26 cellular contexts compared by ENCODE assay signal in genomic region chr6:18463429-18463828, GRCh38.
DNase-seq lines count a peak whose midpoint lies in the region; ATAC-seq, FAIRE-seq and TF ChIP-seq lines count a peak whose summit lies in the region.
"Had no signal": no experiment of that assay in that cellular context is flagged by ENCODE, and none has a peak within 500 bp of the region (broad histone marks: within the 10 kb centered on the region; RNA-seq: fewer than 3 reads in every experiment).

No MANE protein-coding gene starts in this region.

- no peak overlapping the region for H2BK15ac ChIP-seq in H1 (ENCODE audit: low read length)

- no peak overlapping the region for H4K91ac ChIP-seq in H1 (replicated peaks; ENCODE audit: insufficient read length, low read length)

- POLR2A ChIA-PET in H1 (lab: Charles Lee; ENCODE audit: partially characterized antibody): no interaction called here

- H3K14ac ChIP-seq in H1 (ENCODE audit: insufficient read length): no peak overlapping the region

- H3K56ac ChIP-seq in H1 (replicated peaks; ENCODE audit: insufficient read length, low read depth, low read length): no peak overlapping the region

- no peak overlapping the region for H3K4me2 ChIP-seq in OCI-LY3 (ENCODE audit: low read length)
- H3K4me2 ChIP-seq in H1 (ENCODE audit: insufficient read depth in 1 of 2, low read depth in 2 of 2, low read length in 2 of 2): no peak overlapping the region
- H3K4me2 ChIP-seq: A549; BLaER1 treated with 17β-estradiol and CSF1 and Interleukin-3, amounts not matched to agents 10 nM and 100 nM had no signal

- H3K9ac ChIP-seq in OCI-LY3 (ENCODE audit: low read length) (no peak overlapping the region), H1 (replicated peaks in 1 of 4; ENCODE audit: extremely low read depth in 1 of 4, low read depth in 3 of 4, low read length in 3 of 4) (no peak overlapping the region)
- H3K9ac ChIP-seq: BLaER1 treated with 17β-estradiol and CSF1 and Interleukin-3, amounts not matched to agents 10 nM and 100 nM had no signal

- H3K36me3 ChIP-seq in OCI-LY3 (replicated peaks; ENCODE audit: low read depth, low read length) (peaks cover 95% of the 10 kb centered on the region), H1 (ENCODE audit: control insufficient read depth in 2 of 4, insufficient read depth in 4 of 4, low read length in 3 of 4) (peaks cover 0 to 7% (median 0%) of the 10 kb centered on the region in 4 experiments; a peak in 1 of 8 replicates), psoas muscle (ENCODE audit: insufficient read depth in 1 of 2, low read depth in 1 of 2) (peaks cover 0 to 96% of the 10 kb centered on the region in 2 donors), stomach (peaks cover 11 to 51% (median 35%) of the 10 kb centered on the region in 4 donors)

- H3K4ac ChIP-seq in H1 (replicated peaks; ENCODE audit: insufficient read length, low read depth, low read length): peak overlapping the region; percentile 32

- H3K9me3 ChIP-seq in OCI-LY3 (ENCODE audit: insufficient read depth, low read length): no peaks in the 10 kb centered on the region
- peaks cover 0 to 7% of the 10 kb centered on the region in 2 experiments; a peak in 1 of 4 replicates for H3K9me3 ChIP-seq in H1 (ENCODE audit: insufficient read depth in 2 of 2, low read depth in 1 of 2, low read length in 1 of 2)
- no peaks in the 10 kb centered on the region for H3K9me3 ChIP-seq in psoas muscle
- no peaks in the 10 kb centered on the region for H3K9me3 ChIP-seq in stomach
- H3K9me3 ChIP-seq: A549, Caco-2 had no signal

- TF ChIP-seq EP300 in H1 (IDR thresholded peaks at IDR 0.05; ENCODE audit: borderline replicate concordance in 1 of 2, low read depth in 2 of 2, low read length in 2 of 2): no peak
- TF ChIP-seq EP300 in stomach (IDR thresholded peaks at IDR 0.05): no peak

- H3K27ac ChIP-seq in OCI-LY3 (ENCODE audit: low read length): peak overlapping the region; percentile 44; the same call in 1 of the 2 replicates
- H3K27ac ChIP-seq in H1 (ENCODE audit: low read depth, low read length): no peak overlapping the region
- peak overlapping the region; percentile 60 for H3K27ac ChIP-seq in psoas muscle
- H3K27ac ChIP-seq in stomach: peak overlapping the region in 3 of 5 donors; percentile 6 to 31 (median 10)
- H3K27ac ChIP-seq: A549; BLaER1 treated with 17β-estradiol and CSF1 and Interleukin-3, amounts not matched to agents 10 nM and 100 nM; C4-2B had no signal

- 71% methylated on average over 3 of the region's 3 CpGs; no CpG with 5 or more reads in 1 of the 2 experiments for WGBS in H1 (ENCODE audit: extremely low coverage in 1 of 2, insufficient coverage in 1 of 2, insufficient read length in 1 of 2, insufficient replicate concordance in 2 of 2, low coverage in 1 of 2, low lambda C conversion rate in 2 of 2, missing lambda C conversion rate in 1 of 2), 2 experiments
- WGBS in psoas muscle, 3 donors: 76 to 93% (median 82%) methylated on average over 3 of the region's 3 CpGs
- 88 to 98% (median 93%) methylated on average over 3 of the region's 3 CpGs for WGBS in stomach, 5 donors

- no peak overlapping the region for H2BK5ac ChIP-seq in H1 (ENCODE audit: low read depth, low read length)

- H3K79me2 ChIP-seq in OCI-LY3 (ENCODE audit: low read length) (peaks cover 84% of the 10 kb centered on the region), H1 (ENCODE audit: control insufficient read depth in 1 of 2, insufficient read depth in 2 of 2, low read length in 2 of 2) (no peaks in the 10 kb centered on the region)

- peak; percentile 17 to 57 (median 50) for ATAC-seq in psoas muscle
- no peak for ATAC-seq in GM21717 (IDR thresholded peaks at IDR 0.05; ENCODE audit: unreplicated experiment)
- no peak for ATAC-seq in HG02610 (IDR thresholded peaks at IDR 0.05; ENCODE audit: unreplicated experiment)
- ATAC-seq: A549; CD8-positive, alpha-beta T cell; GM12878 had no signal

- no peak for TF ChIP-seq RAD21 in H1 (IDR thresholded peaks at IDR 0.05 in 1 of 2, conservative IDR thresholded peaks at IDR 0.05 in 1 of 2; ENCODE audit: low read depth in 2 of 2, low read length in 2 of 2)

- H3K23ac ChIP-seq in H1 (ENCODE audit: insufficient read length): no peak overlapping the region

- H4K20me1 ChIP-seq in OCI-LY3 (ENCODE audit: insufficient read depth, low read length) (peaks cover 72% of the 10 kb centered on the region), H1 (replicated peaks in 1 of 2; ENCODE audit: control insufficient read depth in 1 of 2, insufficient read depth in 2 of 2, low read length in 2 of 2) (no peaks in the 10 kb centered on the region)

- no peak overlapping the region for H3K4me3 ChIP-seq in OCI-LY3 (ENCODE audit: low read length)
- H3K4me3 ChIP-seq in H1 (ENCODE audit: extremely low read depth in 1 of 4, insufficient read depth in 2 of 4, low read depth in 3 of 4, low read length in 4 of 4): no peak overlapping the region
- no peak overlapping the region for H3K4me3 ChIP-seq in psoas muscle
- H3K4me3 ChIP-seq in stomach: no peak overlapping the region
- H3K4me3 ChIP-seq: A549; BLaER1 treated with 17β-estradiol and CSF1 and Interleukin-3, amounts not matched to agents 10 nM and 100 nM; GM12878 had no signal

- no peak overlapping the region for H4K5ac ChIP-seq in H1 (ENCODE audit: insufficient read length, low read depth, low read length)

- no peaks in the 10 kb centered on the region for H3K27me3 ChIP-seq in OCI-LY3 (ENCODE audit: low read depth, low read length)
- no peaks in the 10 kb centered on the region for H3K27me3 ChIP-seq in H1 (replicated peaks in 1 of 4; ENCODE audit: control insufficient read depth in 3 of 4, extremely low read depth in 1 of 4, insufficient read depth in 3 of 4, low read length in 3 of 4)
- no peaks in the 10 kb centered on the region for H3K27me3 ChIP-seq in psoas muscle (ENCODE audit: insufficient read depth in 3 of 3, low read length in 2 of 3)
- H3K27me3 ChIP-seq in stomach: no peaks in the 10 kb centered on the region
- H3K27me3 ChIP-seq: BLaER1 treated with 17β-estradiol and CSF1 and Interleukin-3, amounts not matched to agents 10 nM and 100 nM had no signal

- DNase-seq in H1 (ENCODE audit: low read depth in 1 of 2, low spot score in 2 of 2): no peak
- DNase-seq in psoas muscle: no peak
- DNase-seq in stomach: no peak
- DNase-seq in DMS 273 treated with DMSO at 0.1 percent for 48 hours (lab: John Stamatoyannopoulos, UW): no peak
- DNase-seq in activated CD4-positive, CD25-positive, alpha-beta regulatory T cell (lab: John Stamatoyannopoulos, UW): no peak
- DNase-seq: AML-193; Caco-2; Calu3; CD4-positive, alpha-beta T cell; CD8-positive, alpha-beta T cell; DMS153; DMS53; DMS79; DND-41; EL; GDM1 had no signal

- H2BK20ac ChIP-seq in H1 (ENCODE audit: low read length): no peak overlapping the region

- H3K23me2 ChIP-seq in H1 (ENCODE audit: low read depth, low read length): no peaks in the 10 kb centered on the region

- no peak overlapping the region for H3K18ac ChIP-seq in H1 (ENCODE audit: extremely low read depth, low read length)

- TF ChIP-seq POLR2A in H1 (IDR thresholded peaks at IDR 0.05; ENCODE audit: control extremely low read depth in 1 of 2, low read depth in 2 of 2, low read length in 2 of 2) (no peak), stomach (IDR thresholded peaks at IDR 0.05) (no peak)

- H2BK12ac ChIP-seq in H1 (ENCODE audit: low read depth, low read length): no peak overlapping the region

- no peak overlapping the region for H2AK5ac ChIP-seq in H1 (ENCODE audit: low read depth, low read length)

- CTCF ChIA-PET in H1 (lab: Charles Lee; ENCODE audit: partially characterized antibody): interaction anchor here (1.0 to 1.9 kb wide), 2 partner anchors 10 to 14 kb away, joined by 3 to 5 read pairs; no protein-coding TSS in a partner anchor

- H2BK120ac ChIP-seq in H1 (replicated peaks; ENCODE audit: low read depth, low read length): no peak overlapping the region

- H4K8ac ChIP-seq in H1 (ENCODE audit: extremely low read depth, insufficient read depth, low read length): no peak overlapping the region

- H2AFZ ChIP-seq in OCI-LY3 (ENCODE audit: low read depth, low read length) (no peak overlapping the region), H1 (ENCODE audit: low read length) (no peak overlapping the region)

- FAIRE-seq in H1 (lab: Jason Lieb, UNC): no peak
- FAIRE-seq: A549, D721Med, GM12878, GM12892, GM18507 had no signal

- TF ChIP-seq CTCF in OCI-LY3 (IDR thresholded peaks at IDR 0.05; ENCODE audit: low read depth, low read length): no peak
- no peak for TF ChIP-seq CTCF in H1 (IDR thresholded peaks at IDR 0.05; ENCODE audit: control extremely low read depth in 1 of 3, insufficient read depth in 1 of 3, low read depth in 1 of 3, low read length in 3 of 3)
- TF ChIP-seq CTCF in psoas muscle (IDR thresholded peaks at IDR 0.05): no peak
- TF ChIP-seq CTCF in stomach (IDR thresholded peaks at IDR 0.05): no peak

- intact Hi-C loops in psoas muscle (cut with DNase I) (loop anchor here in 1 of 2 donors (10.0 kb wide), 1 partner anchor 1229 kb away; no protein-coding TSS in a partner anchor), stomach (cut with DNase I; ENCODE audit: low total_unique reads) (no loop called here)

- H3K79me1 ChIP-seq in H1 (ENCODE audit: low read depth, low read length): no peaks in the 10 kb centered on the region

- H3K4me1 ChIP-seq in OCI-LY3 (ENCODE audit: low read length) (peaks cover 23% of the 10 kb centered on the region), H1 (replicated peaks in 1 of 4; ENCODE audit: control insufficient read depth in 3 of 4, insufficient read depth in 4 of 4, low read length in 3 of 4) (no peaks in the 10 kb centered on the region), psoas muscle (peaks cover 50% of the 10 kb centered on the region), stomach (peaks cover 17 to 37% (median 27%) of the 10 kb centered on the region in 4 donors)
- H3K4me1 ChIP-seq: A549 had no signal

TF ChIP-seq in H1, 55 proteins besides CTCF, POLR2A, EP300 and RAD21:
- TF ChIP-seq SUZ12 (IDR thresholded peaks at IDR 0.05; ENCODE audit: low read length) (no peak), CHD1 (IDR thresholded peaks at IDR 0.05; ENCODE audit: low read depth, low read length) (no peak), BCL11A (IDR thresholded peaks at IDR 0.05; ENCODE audit: low read depth in 2 of 2, low read length in 2 of 2) (no peak), SRF (IDR thresholded peaks at IDR 0.05; ENCODE audit: low read depth, low read length) (no peak)

Comparison
In these comparisons a context has a peak if more than half of its experiments do, and no peak if none do; other contexts are left out.
1. ATAC-seq: peak in psoas muscle (4 of 4); none in GM21717 (single experiment) and HG02610 (single experiment).